Comparison of ENCODE assay signal across 8 cellular contexts in the genomic region with DNA sequence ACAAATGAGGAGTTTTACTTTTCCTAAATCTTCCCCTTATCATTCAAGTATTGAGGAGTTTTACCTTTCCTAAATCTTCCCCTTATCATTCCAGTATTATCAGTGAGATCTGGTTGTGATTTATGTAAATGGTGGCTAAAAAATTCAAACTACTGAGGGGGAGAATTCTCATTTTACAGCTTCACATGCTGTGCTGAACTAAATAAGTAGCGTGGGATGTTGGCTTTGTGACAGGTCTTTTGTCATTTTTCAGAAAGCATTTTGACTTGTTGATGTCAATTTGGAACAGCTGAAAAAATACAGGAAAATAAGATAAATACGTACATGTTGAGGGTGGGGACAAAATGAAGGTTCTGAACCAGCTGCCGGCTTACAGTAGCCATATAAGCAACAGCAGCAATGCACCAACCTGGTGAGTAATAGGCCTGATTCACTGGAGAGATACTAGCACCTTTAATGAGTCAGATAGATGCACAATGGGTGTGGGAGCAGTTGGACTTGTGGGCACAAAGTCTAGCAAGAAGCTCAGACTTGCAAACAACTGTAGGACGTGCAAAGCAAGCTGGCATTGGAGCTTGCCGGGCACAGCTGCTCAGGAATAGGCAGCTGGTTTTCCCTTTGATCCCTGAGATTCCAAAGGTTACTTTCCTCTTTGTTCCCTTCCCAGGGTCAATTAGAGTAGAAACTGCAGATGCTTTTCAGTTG. TPM values are rescaled to one million over a fixed set of nuclear protein-coding genes. Genes with fewer than 3 reads are reported as not detected.
DNase-seq lines count a peak whose midpoint lies in the region; ATAC-seq and TF ChIP-seq lines count a peak whose summit lies in the region.

No MANE protein-coding gene starts in this region.

- DNase-seq in EH (ENCODE audit: low read depth) (peak; percentile 31), NCI-H774 (lab: John Stamatoyannopoulos, UW) (peak; percentile 33), colonic mucosa (peak; percentile 83), trophoblast cell (peak; percentile 65 to 73), GM20000 (ENCODE audit: low spot score) (no peak)

- H3K79me1 ChIP-seq in trophoblast cell (ENCODE audit: low read length), result peaks cover 2% of the 10 kb centered on the region

- no peak overlapping the region for H2BK12ac ChIP-seq in trophoblast cell (ENCODE audit: low read length)

- TF ChIP-seq CTCF in colonic mucosa (IDR thresholded peaks at IDR 0.05), result no peak
- TF ChIP-seq CTCF in GM20000 (IDR thresholded peaks at IDR 0.05; ENCODE audit: extremely low read depth, missing control alignments), result no peak

- no peak overlapping the region for H4K8ac ChIP-seq in trophoblast cell (ENCODE audit: low read depth, low read length)

- H4K91ac ChIP-seq in trophoblast cell (ENCODE audit: low read depth, low read length), result no peak overlapping the region

- H3K4ac ChIP-seq in trophoblast cell (ENCODE audit: low read depth, low read length), result no peak overlapping the region

- no peaks in the 10 kb centered on the region for H3K27me3 ChIP-seq in colonic mucosa
- no peaks in the 10 kb centered on the region for H3K27me3 ChIP-seq in trophoblast cell (ENCODE audit: insufficient read depth, low read length)

- H3K9me3 ChIP-seq in colonic mucosa (no peaks in the 10 kb centered on the region), trophoblast cell (ENCODE audit: insufficient read depth, low read depth, low read length) (no peaks in the 10 kb centered on the region)

- H2BK5ac ChIP-seq in trophoblast cell (ENCODE audit: low read depth, low read length, poor library complexity), result no peak overlapping the region

- no CpG with 5 or more reads among the region's 5 CpGs for WGBS in trophoblast cell (ENCODE audit: extremely low coverage, insufficient coverage, insufficient read length)

- H3K36me3 ChIP-seq in colonic mucosa, result no peaks in the 10 kb centered on the region
- H3K36me3 ChIP-seq in trophoblast cell (ENCODE audit: control insufficient read depth in 1 of 2, insufficient read depth in 2 of 2, low read length in 2 of 2), result peaks cover 2 to 6% of the 10 kb centered on the region in 2 experiments

- peaks cover 10% of the 10 kb centered on the region for H3K4me1 ChIP-seq in colonic mucosa
- peaks cover 11 to 24% of the 10 kb centered on the region in 2 experiments for H3K4me1 ChIP-seq in trophoblast cell (ENCODE audit: control insufficient read depth in 1 of 2, insufficient read depth in 2 of 2, low read length in 2 of 2)

- H3K14ac ChIP-seq in trophoblast cell (ENCODE audit: low read length), result no peak overlapping the region

- H3K9ac ChIP-seq in colonic mucosa (ENCODE audit: low read depth in 2 of 2, low read length in 2 of 2) (peak overlapping the region in 1 of 2 donors; percentile 60), trophoblast cell (ENCODE audit: low read length) (no peak overlapping the region)

- ATAC-seq in HG03159 (IDR thresholded peaks at IDR 0.05; ENCODE audit: unreplicated experiment) (no peak), HG03469 (IDR thresholded peaks at IDR 0.05; ENCODE audit: unreplicated experiment) (no peak), GM21423 (IDR thresholded peaks at IDR 0.05; ENCODE audit: unreplicated experiment) (no peak)

- no peak overlapping the region for H2AFZ ChIP-seq in trophoblast cell (ENCODE audit: insufficient read depth, low read length, poor library complexity)

- H3K4me2 ChIP-seq in trophoblast cell (ENCODE audit: low read length), result no peak overlapping the region

- H3K18ac ChIP-seq in trophoblast cell (ENCODE audit: low read length), result no peak overlapping the region

- H3K23ac ChIP-seq in trophoblast cell (ENCODE audit: low read length), result no peak overlapping the region

- H2BK120ac ChIP-seq in trophoblast cell (ENCODE audit: insufficient read depth, low read length, poor library complexity), result no peak overlapping the region

- no peak overlapping the region for H2AK5ac ChIP-seq in trophoblast cell (ENCODE audit: low read length)

- H4K12ac ChIP-seq in trophoblast cell (ENCODE audit: low read depth, low read length), result no peak overlapping the region

- H3K79me2 ChIP-seq in trophoblast cell (ENCODE audit: control insufficient read depth, insufficient read depth, low read length, poor library complexity), result no peaks in the 10 kb centered on the region

- H3K27ac ChIP-seq in colonic mucosa (peak overlapping the region; percentile 79), trophoblast cell (ENCODE audit: low read depth, low read length) (no peak overlapping the region)

- H3K4me3 ChIP-seq in colonic mucosa, result no peak overlapping the region
- H3K4me3 ChIP-seq in trophoblast cell (ENCODE audit: low read depth, low read length), result no peak overlapping the region

- intact Hi-C loops in colonic mucosa (cut with DNase I), result no loop called here

RNA-seq across cellular contexts. Expression of gene B3GNT5, which starts 12.8 kb away (rescaled TPM):
- 100 to 1,000 TPM in 1 of 2 donors, 10 to 100 TPM in 1; 43.1 to 108 TPM for total RNA-seq in colonic mucosa
- 34.5 and 36.5 TPM in 2 replicates for polyA plus RNA-seq in trophoblast cell (2013)
